In the genomic region with DNA sequence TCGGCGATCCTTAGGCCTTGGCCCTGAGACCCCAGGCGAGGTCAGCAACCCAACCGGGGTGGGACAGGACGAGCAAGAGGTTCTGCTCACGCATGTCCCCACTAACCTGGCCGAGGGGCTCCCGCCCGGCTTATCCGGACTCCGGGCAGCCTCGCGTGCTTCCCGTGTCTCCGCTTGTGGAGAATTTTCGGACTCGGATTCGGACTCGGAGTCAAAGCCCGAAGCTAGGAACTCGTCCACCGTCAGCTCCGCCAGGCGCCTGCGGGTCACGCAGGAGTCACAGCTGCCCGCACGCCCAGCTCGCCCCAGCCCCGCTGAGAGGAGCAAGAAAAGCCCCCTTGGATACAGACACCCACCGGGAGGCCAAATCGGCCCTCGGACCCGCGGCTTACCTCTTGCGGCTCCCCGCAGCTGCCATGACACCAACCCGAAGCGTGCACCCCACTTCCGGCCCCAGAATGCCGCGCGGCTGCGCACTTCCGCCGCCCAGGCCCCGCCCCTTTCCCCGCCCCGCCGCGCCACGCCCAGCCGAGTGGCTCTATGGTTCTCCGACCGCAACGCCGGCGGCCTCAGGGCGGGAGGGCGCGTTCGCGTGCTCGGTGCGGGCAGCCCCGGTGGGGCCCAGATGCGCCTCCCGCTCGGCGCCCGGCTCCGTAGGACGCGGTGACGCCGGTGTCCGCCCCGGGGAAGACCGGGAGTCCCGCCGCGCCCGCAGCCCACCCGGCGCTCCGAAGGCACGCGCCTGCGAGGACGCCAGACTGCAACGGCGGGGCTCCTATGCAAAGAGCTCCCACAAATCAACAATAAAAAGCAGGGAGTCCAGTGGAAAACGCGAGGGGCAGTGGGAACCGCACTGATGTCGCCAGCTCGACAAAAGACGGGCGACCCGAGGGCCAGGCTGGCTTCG, we compare ENCODE assay signal across 1 cellular context.
TF ChIP-seq lines count a peak whose summit lies in the region.

A gene (minus strand): TSS at position 434 of the 907 bp plus-strand sequence. CDS start 16 bp downstream, at position 418.

TF ChIP-seq in K562, 482 proteins besides CTCF, POLR2A, EP300 and RAD21 (continued from another document):
- TF ChIP-seq, protein P1, sequence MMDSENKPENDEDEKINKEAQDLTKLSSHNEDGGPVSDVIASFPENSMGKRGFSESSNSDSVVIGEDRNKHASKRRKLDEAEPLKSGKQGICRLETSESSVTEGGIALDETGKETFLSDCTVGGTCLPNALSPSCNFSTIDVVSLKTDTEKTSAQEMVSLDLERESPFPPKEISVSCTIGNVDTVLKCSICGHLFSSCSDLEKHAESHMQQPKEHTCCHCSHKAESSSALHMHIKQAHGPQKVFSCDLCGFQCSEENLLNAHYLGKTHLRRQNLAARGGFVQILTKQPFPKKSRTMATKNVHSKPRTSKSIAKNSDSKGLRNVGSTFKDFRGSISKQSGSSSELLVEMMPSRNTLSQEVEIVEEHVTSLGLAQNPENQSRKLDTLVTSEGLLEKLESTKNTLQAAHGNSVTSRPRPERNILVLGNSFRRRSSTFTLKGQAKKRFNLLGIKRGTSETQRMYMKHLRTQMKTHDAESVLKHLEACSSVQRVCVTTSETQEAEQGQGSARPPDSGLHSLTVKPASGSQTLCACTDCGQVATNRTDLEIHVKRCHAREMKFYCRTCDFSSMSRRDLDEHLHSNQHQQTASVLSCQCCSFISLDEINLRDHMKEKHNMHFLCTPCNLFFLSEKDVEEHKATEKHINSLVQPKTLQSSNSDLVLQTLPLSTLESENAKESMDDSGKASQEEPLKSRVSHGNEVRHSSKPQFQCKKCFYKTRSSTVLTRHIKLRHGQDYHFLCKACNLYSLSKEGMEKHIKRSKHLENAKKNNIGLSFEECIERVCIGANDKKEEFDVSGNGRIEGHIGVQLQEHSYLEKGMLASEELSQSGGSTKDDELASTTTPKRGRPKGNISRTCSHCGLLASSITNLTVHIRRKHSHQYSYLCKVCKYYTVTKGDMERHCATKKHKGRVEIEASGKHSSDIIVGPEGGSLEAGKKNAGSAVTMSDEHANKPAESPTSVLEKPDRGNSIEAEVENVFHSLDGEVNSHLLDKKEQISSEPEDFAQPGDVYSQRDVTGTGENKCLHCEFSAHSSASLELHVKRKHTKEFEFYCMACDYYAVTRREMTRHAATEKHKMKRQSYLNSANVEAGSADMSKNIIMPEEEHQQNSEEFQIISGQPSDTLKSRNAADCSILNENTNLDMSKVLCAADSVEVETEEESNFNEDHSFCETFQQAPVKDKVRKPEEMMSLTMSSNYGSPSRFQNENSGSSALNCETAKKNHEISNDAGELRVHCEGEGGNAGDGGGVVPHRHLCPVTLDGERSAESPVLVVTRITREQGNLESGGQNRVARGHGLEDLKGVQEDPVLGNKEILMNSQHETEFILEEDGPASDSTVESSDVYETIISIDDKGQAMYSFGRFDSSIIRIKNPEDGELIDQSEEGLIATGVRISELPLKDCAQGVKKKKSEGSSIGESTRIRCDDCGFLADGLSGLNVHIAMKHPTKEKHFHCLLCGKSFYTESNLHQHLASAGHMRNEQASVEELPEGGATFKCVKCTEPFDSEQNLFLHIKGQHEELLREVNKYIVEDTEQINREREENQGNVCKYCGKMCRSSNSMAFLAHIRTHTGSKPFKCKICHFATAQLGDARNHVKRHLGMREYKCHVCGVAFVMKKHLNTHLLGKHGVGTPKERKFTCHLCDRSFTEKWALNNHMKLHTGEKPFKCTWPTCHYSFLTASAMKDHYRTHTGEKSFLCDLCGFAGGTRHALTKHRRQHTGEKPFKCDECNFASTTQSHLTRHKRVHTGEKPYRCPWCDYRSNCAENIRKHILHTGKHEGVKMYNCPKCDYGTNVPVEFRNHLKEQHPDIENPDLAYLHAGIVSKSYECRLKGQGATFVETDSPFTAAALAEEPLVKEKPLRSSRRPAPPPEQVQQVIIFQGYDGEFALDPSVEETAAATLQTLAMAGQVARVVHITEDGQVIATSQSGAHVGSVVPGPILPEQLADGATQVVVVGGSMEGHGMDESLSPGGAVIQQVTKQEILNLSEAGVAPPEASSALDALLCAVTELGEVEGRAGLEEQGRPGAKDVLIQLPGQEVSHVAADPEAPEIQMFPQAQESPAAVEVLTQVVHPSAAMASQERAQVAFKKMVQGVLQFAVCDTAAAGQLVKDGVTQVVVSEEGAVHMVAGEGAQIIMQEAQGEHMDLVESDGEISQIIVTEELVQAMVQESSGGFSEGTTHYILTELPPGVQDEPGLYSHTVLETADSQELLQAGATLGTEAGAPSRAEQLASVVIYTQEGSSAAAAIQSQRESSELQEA (IDR thresholded peaks at IDR 0.05; ENCODE audit: low read depth) = no peak
- TF ChIP-seq NCOA1 (IDR thresholded peaks at IDR 0.05; ENCODE audit: low read depth) = no peak
